18 cellular contexts compared by ENCODE assay signal in genomic region chr9:130890869-130891698, GRCh38. TPM values are rescaled to one million over a fixed set of nuclear protein-coding genes. Genes with fewer than 3 reads are reported as not detected.
"Had no signal": no experiment of that assay in that cellular context is flagged by ENCODE, and none has a peak within 500 bp of the region (broad histone marks: within the 10 kb centered on the region; RNA-seq: fewer than 3 reads in every experiment).

No MANE protein-coding gene starts in this region.

- H3K27me3 ChIP-seq: gastrocnemius medialis, hepatocyte, right atrium auricular region, transverse colon had no signal

- H3K9me3 ChIP-seq: gastrocnemius medialis, right atrium auricular region, transverse colon had no signal

- ATAC-seq: activated T-cell treated with anti-CD3 and anti-CD28 coated beads, Interleukin-2, amount 50 U/mL, for 4 hours; gastrocnemius medialis; left ventricle myocardium superior; stimulated activated effector memory CD8-positive, alpha-beta T cell treated with anti-CD3 and anti-CD28 coated beads, Interleukin-12 subunit alpha, Interleukin-12 subunit beta, amount 100 ng/mL, for 72 hours had no signal

- H3K4me1 Mint-ChIP-seq: stimulated activated effector memory CD8-positive, alpha-beta T cell treated with anti-CD3 and anti-CD28 coated beads, Interleukin-12 subunit alpha, Interleukin-12 subunit beta, amount 100 ng/mL, for 72 hours had no signal

- H3K9ac ChIP-seq: parathyroid adenoma had no signal

- H3K27ac ChIP-seq: epithelial cell of prostate, gastrocnemius medialis, hepatocyte, right atrium auricular region, transverse colon had no signal

- H3K27ac Mint-ChIP-seq: T-helper 2 cell treated with Interferon-gamma antibody and Interleukin-4, amounts not matched to agents 5 μg/mL and 100 μg/mL, for 36 hours had no signal

- H3K4me3 Mint-ChIP-seq: activated T-cell treated with anti-CD3 and anti-CD28 coated beads, Interleukin-2, amount 50 U/mL, for 4 hours; stimulated activated effector memory CD8-positive, alpha-beta T cell treated with anti-CD3 and anti-CD28 coated beads, Interleukin-12 subunit alpha, Interleukin-12 subunit beta, amount 100 ng/mL, for 72 hours; T-helper 2 cell treated with Interferon-gamma antibody and Interleukin-4, amounts not matched to agents 5 μg/mL and 100 μg/mL, for 36 hours had no signal

- H3K9me3 Mint-ChIP-seq: activated T-cell treated with anti-CD3 and anti-CD28 coated beads, Interleukin-2, amount 50 U/mL, for 4 hours; neural crest cell; stimulated activated effector memory CD8-positive, alpha-beta T cell treated with anti-CD3 and anti-CD28 coated beads, Interleukin-12 subunit alpha, Interleukin-12 subunit beta, amount 100 ng/mL, for 72 hours; T-helper 2 cell treated with Interferon-gamma antibody and Interleukin-4, amounts not matched to agents 5 μg/mL and 100 μg/mL, for 36 hours had no signal

- DNase-seq: activated gamma-delta T cell; activated T-cell treated with anti-CD3 and anti-CD28 coated beads, Interleukin-2, amount 50 U/mL, for 4 hours; effector memory CD4-positive, alpha-beta T cell; gastrocnemius medialis; left ventricle myocardium superior; mesenchymal stem cell; transverse colon had no signal

- H3K4me3 ChIP-seq: gastrocnemius medialis, hepatocyte, right atrium auricular region, smooth muscle cell, transverse colon had no signal

RNA-seq across cellular contexts. Expression of gene QRFP, which starts 5.5 kb away (rescaled TPM):
- total RNA-seq: activated T-cell treated with anti-CD3 and anti-CD28 coated beads, Interleukin-2, amount 50 U/mL, for 4 hours; astrocyte; cardiac septum; gastrocnemius medialis; hepatocyte; kidney epithelial cell; left ventricle myocardium superior; neural crest cell; right atrium auricular region; smooth muscle cell; transverse colon had no signal

RNA-seq across cellular contexts. Expression of gene FIBCD1, which starts 48.0 kb away (rescaled TPM):
- total RNA-seq: activated T-cell treated with anti-CD3 and anti-CD28 coated beads, Interleukin-2, amount 50 U/mL, for 4 hours; gastrocnemius medialis had no signal
- polyA plus RNA-seq: hepatocyte had no signal
